In genomic region chr10:131203456-131204357, GRCh38 we compare ENCODE assay signal across 13 cellular contexts.
"Had no signal": no experiment of that assay in that cellular context is flagged by ENCODE, and none has a peak within 500 bp of the region (broad histone marks: within the 10 kb centered on the region; RNA-seq: fewer than 3 reads in every experiment).

No MANE protein-coding gene starts in this region.

- H3K36me3 Mint-ChIP-seq: naive thymus-derived CD8-positive, alpha-beta T cell had no signal

- H3K9ac ChIP-seq: parathyroid adenoma had no signal

- H3K9me3 ChIP-seq: body of pancreas, neutrophil, sigmoid colon, transverse colon had no signal

- H3K36me3 ChIP-seq: neutrophil, sigmoid colon, transverse colon had no signal

- DNase-seq: activated naive CD4-positive, alpha-beta T cell treated with anti-CD3 and anti-CD28 coated beads for 36 hours; activated T-cell treated with anti-CD3 and anti-CD28 coated beads, Interleukin-2, amount 50 U/mL, for 1 hour; caudate nucleus; mesendoderm; sigmoid colon; stimulated activated naive CD8-positive, alpha-beta T cell treated with anti-CD3 and anti-CD28 coated beads, Interleukin-15, Interleukin-2, amounts not matched to agents 100 U/mL and 50 U/mL, for 24 hours; transverse colon had no signal

- H3K27ac Mint-ChIP-seq: activated naive CD4-positive, alpha-beta T cell treated with anti-CD3 and anti-CD28 coated beads for 36 hours; activated T-helper 17 cell treated with anti-CD3 and anti-CD28 coated beads, Interleukin-2, amount 50 U/mL, for 72 hours; naive thymus-derived CD8-positive, alpha-beta T cell had no signal

- ATAC-seq: activated CD4-positive, CD25-positive, alpha-beta regulatory T cell treated with anti-CD3 and anti-CD28 coated beads, Interleukin-2, amount 50 U/mL, for 24 hours; activated T-helper 17 cell treated with anti-CD3 and anti-CD28 coated beads, Interleukin-2, amount 50 U/mL, for 72 hours; body of pancreas; naive thymus-derived CD8-positive, alpha-beta T cell; stimulated activated naive CD8-positive, alpha-beta T cell treated with anti-CD3 and anti-CD28 coated beads, Interleukin-15, Interleukin-2, amounts not matched to agents 100 U/mL and 50 U/mL, for 24 hours had no signal

- H3K27me3 ChIP-seq: body of pancreas, sigmoid colon, transverse colon had no signal

- H3K4me1 Mint-ChIP-seq: activated T-helper 17 cell treated with anti-CD3 and anti-CD28 coated beads, Interleukin-2, amount 50 U/mL, for 72 hours; naive thymus-derived CD8-positive, alpha-beta T cell had no signal

- H3K9me3 Mint-ChIP-seq: activated naive CD4-positive, alpha-beta T cell treated with anti-CD3 and anti-CD28 coated beads for 36 hours; activated T-helper 17 cell treated with anti-CD3 and anti-CD28 coated beads, Interleukin-2, amount 50 U/mL, for 72 hours had no signal

- H3K4me3 ChIP-seq: body of pancreas, sigmoid colon, transverse colon had no signal

- H3K27ac ChIP-seq: body of pancreas, neutrophil, parathyroid adenoma, sigmoid colon, transverse colon had no signal

- H3K4me1 ChIP-seq: body of pancreas, parathyroid adenoma, sigmoid colon, transverse colon had no signal

- H3K4me3 Mint-ChIP-seq: activated naive CD4-positive, alpha-beta T cell treated with anti-CD3 and anti-CD28 coated beads for 36 hours; activated T-helper 17 cell treated with anti-CD3 and anti-CD28 coated beads, Interleukin-2, amount 50 U/mL, for 72 hours; naive thymus-derived CD8-positive, alpha-beta T cell had no signal
